Comparison of ENCODE assay signal across 8 cellular contexts in the genomic region with DNA sequence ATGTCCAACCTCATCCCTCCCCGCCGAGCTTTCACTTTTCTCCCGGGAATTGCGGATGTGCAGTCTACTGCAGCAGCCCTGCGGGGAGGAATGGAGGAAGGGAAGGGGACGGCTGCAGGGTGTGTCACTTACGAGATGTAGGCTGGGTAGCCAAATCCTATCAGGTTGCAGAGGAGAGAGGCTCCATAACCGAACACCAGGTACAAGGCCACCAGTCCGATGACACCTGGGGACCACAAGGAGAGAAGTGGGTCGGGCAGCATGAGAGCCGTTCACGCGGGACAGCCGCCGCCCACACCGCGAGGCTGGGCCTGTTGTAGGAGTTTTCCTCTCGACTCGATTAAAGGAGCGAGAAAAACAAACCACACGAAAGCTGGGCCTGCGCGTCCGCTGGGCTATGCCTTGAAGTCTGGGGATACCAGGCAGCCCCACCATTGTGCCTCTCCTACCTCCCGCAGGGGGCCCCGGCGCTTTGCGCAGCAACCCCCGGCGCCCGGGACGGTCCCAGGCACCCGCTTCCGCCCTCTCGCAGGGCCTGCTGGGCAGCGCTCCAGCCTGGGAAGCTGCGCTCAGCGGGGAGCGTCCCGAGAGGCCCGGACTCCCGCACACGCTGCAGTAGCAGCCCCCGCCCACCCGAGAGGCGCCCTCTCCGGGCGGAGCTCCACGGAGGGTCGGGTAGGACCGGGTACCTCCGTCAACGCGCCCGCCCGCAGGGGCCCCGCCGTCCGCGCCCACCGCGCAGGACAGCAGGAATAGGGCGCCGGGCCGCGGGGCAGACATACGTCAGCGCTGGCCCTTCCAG. TPM values are rescaled to one million over a fixed set of nuclear protein-coding genes. Genes with fewer than 3 reads are reported as not detected.
A peak's percentile ranks its signal among the peaks of the same experiment; 100 is the strongest.
DNase-seq lines count a peak whose midpoint lies in the region; FAIRE-seq and TF ChIP-seq lines count a peak whose summit lies in the region.

No MANE protein-coding gene starts in this region.

- in situ Hi-C loops in HAP-1 (cut with MboI; ENCODE audit: low sequenced_read_pairs) = no loop called here

- H3F3A ChIP-seq in Loucy (ENCODE audit: low read depth) = no peaks in the 10 kb centered on the region

- H3K27ac Mint-ChIP-seq in T-helper 1 cell treated with Interleukin-12 subunit alpha and Interleukin-12 subunit beta and Interleukin-4 antibody, amounts not matched to agents 30 μg/mL and 1 μg/mL, for 36 hours = peak overlapping the region; percentile 69
- H3K27ac Mint-ChIP-seq in astrocyte (ENCODE audit: unreplicated experiment) = peak overlapping the region; percentile 87

- H3K9me3 Mint-ChIP-seq in T-helper 1 cell treated with Interleukin-12 subunit alpha and Interleukin-12 subunit beta and Interleukin-4 antibody, amounts not matched to agents 30 μg/mL and 1 μg/mL, for 36 hours = no peaks in the 10 kb centered on the region
- no peaks in the 10 kb centered on the region for H3K9me3 Mint-ChIP-seq in astrocyte (ENCODE audit: unreplicated experiment)

- H3K36me3 ChIP-seq in HAP-1 (replicated peaks) = peaks cover 37% of the 10 kb centered on the region
- H3K36me3 ChIP-seq in Loucy (ENCODE audit: insufficient read depth, low read length) = no peaks in the 10 kb centered on the region
- peaks cover 16% of the 10 kb centered on the region for H3K36me3 ChIP-seq in astrocyte (ENCODE audit: insufficient read depth, low read length)

- peak overlapping the region; percentile 92 for H3K27ac ChIP-seq in astrocyte (ENCODE audit: low read depth, low read length)

- FAIRE-seq in astrocyte (lab: Jason Lieb, UNC) = no peak

- H3K27me3 ChIP-seq in HAP-1 (ENCODE audit: low read depth) (no peaks in the 10 kb centered on the region), Loucy (ENCODE audit: insufficient read depth, low read length, poor library complexity, severe bottlenecking) (no peaks in the 10 kb centered on the region), astrocyte (ENCODE audit: insufficient read depth, low read length) (no peaks in the 10 kb centered on the region)

- H3K9ac ChIP-seq in Loucy (ENCODE audit: low read depth, low read length, poor library complexity, severe bottlenecking) = peak overlapping the region; percentile 80
- H3K9ac ChIP-seq in astrocyte (ENCODE audit: low read length) = peak overlapping the region; percentile 95

- TF ChIP-seq CTCF in Loucy (conservative IDR thresholded peaks at IDR 0.05; ENCODE audit: low read length) (no peak), astrocyte (IDR thresholded peaks at IDR 0.05; ENCODE audit: insufficient read depth, low read depth, low read length) (no peak)

- peak overlapping the region; percentile 92 for H3K4me3 Mint-ChIP-seq in T-helper 1 cell treated with Interleukin-12 subunit alpha and Interleukin-12 subunit beta and Interleukin-4 antibody, amounts not matched to agents 30 μg/mL and 1 μg/mL, for 36 hours
- H3K4me3 Mint-ChIP-seq in astrocyte (ENCODE audit: unreplicated experiment) = peak overlapping the region; percentile 98

- peak overlapping the region; percentile 96 for H3K4me3 ChIP-seq in GM08714 (ENCODE audit: low read length)
- H3K4me3 ChIP-seq in HAP-1 = peak overlapping the region; percentile 99
- peak overlapping the region; percentile 89 for H3K4me3 ChIP-seq in Loucy (ENCODE audit: low read length, poor library complexity, severe bottlenecking)
- H3K4me3 ChIP-seq in astrocyte (ENCODE audit: insufficient read depth, low read depth, low read length) = peak overlapping the region; percentile 77

- peaks cover 15% of the 10 kb centered on the region for H3K79me2 ChIP-seq in Loucy (ENCODE audit: insufficient read depth, low read length)
- H3K79me2 ChIP-seq in astrocyte (ENCODE audit: insufficient read depth, low read length) = peaks cover 52% of the 10 kb centered on the region

- no peaks in the 10 kb centered on the region for H3K9me2 ChIP-seq in Loucy (replicated peaks; ENCODE audit: low read depth, low read length)

- no peaks in the 10 kb centered on the region for H3K9me3 ChIP-seq in HAP-1
- H3K9me3 ChIP-seq in Loucy (ENCODE audit: insufficient read depth, low read depth, low read length) = no peaks in the 10 kb centered on the region
- no peaks in the 10 kb centered on the region for H3K9me3 ChIP-seq in astrocyte (ENCODE audit: insufficient read depth, low read depth, low read length)

- no peaks in the 10 kb centered on the region for H4K20me1 ChIP-seq in Loucy (ENCODE audit: insufficient read depth, low read length, poor library complexity, severe bottlenecking)
- H4K20me1 ChIP-seq in astrocyte (ENCODE audit: insufficient read depth, low read length) = peaks cover 35% of the 10 kb centered on the region

- peak; percentile 47 to 76 for DNase-seq in HAP-1 (ENCODE audit: low spot score in 2 of 2)
- peak; percentile 53 for DNase-seq in astrocyte (ENCODE audit: low read depth)
- peak; percentile 72 for DNase-seq in hepatic stellate cell (ENCODE audit: low spot score)
- peak; percentile 26 for DNase-seq in pulmonary artery endothelial cell (ENCODE audit: low read depth, low spot score)
- DNase-seq in cortex of kidney (lab: John Stamatoyannopoulos, UW) = no peak

- H2AFZ ChIP-seq in Loucy (ENCODE audit: low read length) (peak overlapping the region; percentile 92), astrocyte (ENCODE audit: low read depth, low read length) (peak overlapping the region; percentile 98)

- peaks cover 22% of the 10 kb centered on the region for H3K36me3 Mint-ChIP-seq in T-helper 1 cell treated with Interleukin-12 subunit alpha and Interleukin-12 subunit beta and Interleukin-4 antibody, amounts not matched to agents 30 μg/mL and 1 μg/mL, for 36 hours (ENCODE audit: low read depth)
- peaks cover 8% of the 10 kb centered on the region for H3K36me3 Mint-ChIP-seq in astrocyte (ENCODE audit: low read depth, unreplicated experiment)

- H3K4me2 ChIP-seq in Loucy (ENCODE audit: low read depth, low read length, poor library complexity, severe bottlenecking) = peak overlapping the region; percentile 94
- H3K4me2 ChIP-seq in astrocyte (ENCODE audit: low read length) = peak overlapping the region; percentile 86

- H3K4me1 ChIP-seq in HAP-1 = peaks cover 9% of the 10 kb centered on the region
- peaks cover 13% of the 10 kb centered on the region for H3K4me1 ChIP-seq in Loucy (ENCODE audit: insufficient read depth, low read length, poor library complexity, severe bottlenecking)
- H3K4me1 ChIP-seq in astrocyte (ENCODE audit: insufficient read depth, low read length) = peaks cover 12% of the 10 kb centered on the region

- H3K4me1 Mint-ChIP-seq in T-helper 1 cell treated with Interleukin-12 subunit alpha and Interleukin-12 subunit beta and Interleukin-4 antibody, amounts not matched to agents 30 μg/mL and 1 μg/mL, for 36 hours (ENCODE audit: low read depth) = peaks cover 54% of the 10 kb centered on the region
- peaks cover 12% of the 10 kb centered on the region for H3K4me1 Mint-ChIP-seq in astrocyte (ENCODE audit: low read depth, unreplicated experiment)

- H3K27me3 Mint-ChIP-seq in T-helper 1 cell treated with Interleukin-12 subunit alpha and Interleukin-12 subunit beta and Interleukin-4 antibody, amounts not matched to agents 30 μg/mL and 1 μg/mL, for 36 hours (ENCODE audit: low read depth) = no peaks in the 10 kb centered on the region
- H3K27me3 Mint-ChIP-seq in astrocyte (ENCODE audit: low read depth, unreplicated experiment) = no peaks in the 10 kb centered on the region

RNA-seq across cellular contexts. Expression of a gene that starts 0.8 kb away (rescaled TPM):
- 120 and 132 TPM in 2 replicates for total RNA-seq in astrocyte
- total RNA-seq in pulmonary artery endothelial cell = 56.9 and 83.9 TPM in 2 replicates

RNA-seq across cellular contexts. Expression of a gene that starts 55.4 kb away (rescaled TPM):
- total RNA-seq in astrocyte (39.8 and 48.9 TPM in 2 replicates), pulmonary artery endothelial cell (39.7 and 71.9 TPM in 2 replicates)
